In genomic region chr4:74206088-74206826, GRCh38 we compare ENCODE assay signal across 1 cellular context.
TF ChIP-seq lines count a peak whose summit lies in the region.

No MANE protein-coding gene starts in this region.

TF ChIP-seq in K562, 482 proteins besides CTCF, POLR2A, EP300 and RAD21 (continued from another document and continues in another):
- no peak for TF ChIP-seq MGA (IDR thresholded peaks at IDR 0.05)
- TF ChIP-seq YY1 (IDR thresholded peaks at IDR 0.05; ENCODE audit: borderline replicate concordance in 1 of 3, control insufficient read depth in 1 of 3, extremely low read depth in 1 of 3, insufficient read depth in 3 of 3, insufficient read length in 1 of 3, insufficient replicate concordance in 2 of 3, low read depth in 1 of 3, low read length in 2 of 3) = no peak
- no peak for TF ChIP-seq KAT7 (CRISPR knock-in tag; IDR thresholded peaks at IDR 0.05; ENCODE audit: borderline replicate concordance)
- TF ChIP-seq ZNF764 (CRISPR knock-in tag; IDR thresholded peaks at IDR 0.05; ENCODE audit: low read depth) = no peak
- no peak for TF ChIP-seq ELF2 (CRISPR knock-in tag; IDR thresholded peaks at IDR 0.05)
- no peak for TF ChIP-seq PTBP1 (IDR thresholded peaks at IDR 0.05; ENCODE audit: low read depth, low read length)
- TF ChIP-seq ZNF239 (CRISPR knock-in tag; IDR thresholded peaks at IDR 0.05) = no peak
- TF ChIP-seq ZKSCAN3 (CRISPR knock-in tag; IDR thresholded peaks at IDR 0.05) = no peak
- no peak for TF ChIP-seq ZNF197 (CRISPR knock-in tag; IDR thresholded peaks at IDR 0.05; ENCODE audit: low read depth)
- no peak for TF ChIP-seq RERE (CRISPR knock-in tag; IDR thresholded peaks at IDR 0.05; ENCODE audit: borderline replicate concordance)
- no peak for TF ChIP-seq ZNF668 (CRISPR knock-in tag; IDR thresholded peaks at IDR 0.05)
- TF ChIP-seq HMG20B (CRISPR knock-in tag; IDR thresholded peaks at IDR 0.05) = no peak
- peak; percentile 63; the same call in 1 of the 2 replicates for TF ChIP-seq PML (IDR thresholded peaks at IDR 0.05; ENCODE audit: low read length)
- TF ChIP-seq CHAMP1 (IDR thresholded peaks at IDR 0.05) = no peak
- no peak for TF ChIP-seq KAT8 (IDR thresholded peaks at IDR 0.05; ENCODE audit: low read depth)
- peak; percentile 95 for TF ChIP-seq SMAD4 (CRISPR knock-in tag; conservative IDR thresholded peaks at IDR 0.05)
- TF ChIP-seq HOMEZ (CRISPR knock-in tag; IDR thresholded peaks at IDR 0.05) = no peak
- no peak for TF ChIP-seq CUX1 (CRISPR knock-in tag; IDR thresholded peaks at IDR 0.05)
- TF ChIP-seq RFX5 (IDR thresholded peaks at IDR 0.05; ENCODE audit: low read depth, low read length) = no peak
- TF ChIP-seq ZNF785 (CRISPR knock-in tag; IDR thresholded peaks at IDR 0.05) = no peak
- no peak for TF ChIP-seq ZNF134 (CRISPR knock-in tag; conservative IDR thresholded peaks at IDR 0.05)
- no peak for TF ChIP-seq ZNF133 (CRISPR knock-in tag; IDR thresholded peaks at IDR 0.05)
- TF ChIP-seq MTA2 (IDR thresholded peaks at IDR 0.05; ENCODE audit: low read depth) = peak; percentile 74; the same call in 1 of the 2 replicates
- TF ChIP-seq HDAC3 (IDR thresholded peaks at IDR 0.05; ENCODE audit: borderline replicate concordance, partially characterized antibody) = peak; percentile 75
